Comparison of ENCODE assay signal across 1 cellular context in genomic region chr6:35165630-35166071, GRCh38.
TF ChIP-seq lines count a peak whose summit lies in the region.

No MANE protein-coding gene starts in this region.

TF ChIP-seq in HepG2, 621 proteins besides CTCF, POLR2A, EP300 and RAD21 (continued from another document and continues in another):
- TF ChIP-seq ZNF18 (CRISPR knock-in tag; IDR thresholded peaks at IDR 0.05; ENCODE audit: insufficient replicate concordance) = no peak
- peak; percentile 6 for TF ChIP-seq TBL1XR1 (IDR thresholded peaks at IDR 0.05; ENCODE audit: borderline replicate concordance, low read length, partially characterized antibody)
- TF ChIP-seq SKIL (CRISPR knock-in tag; IDR thresholded peaks at IDR 0.05; ENCODE audit: borderline replicate concordance) = no peak
- TF ChIP-seq GTF3A (CRISPR knock-in tag; conservative IDR thresholded peaks at IDR 0.05) = no peak
- no peak for TF ChIP-seq ZNF678 (CRISPR knock-in tag; IDR thresholded peaks at IDR 0.05)
- 0 out of 2 replicates have a peak, but pooled peaks have one; percentile 23 for TF ChIP-seq NFIC (IDR thresholded peaks at IDR 0.05; ENCODE audit: low read length)
- no peak for TF ChIP-seq NPAS2 (CRISPR knock-in tag; IDR thresholded peaks at IDR 0.05; ENCODE audit: borderline replicate concordance)
- no peak for TF ChIP-seq ZNF552 (CRISPR knock-in tag; IDR thresholded peaks at IDR 0.05; ENCODE audit: borderline replicate concordance)
- TF ChIP-seq SRSF1 (optimal IDR thresholded peaks at IDR 0.05; ENCODE audit: low read depth, low read length) = no peak
- TF ChIP-seq, protein P1, sequence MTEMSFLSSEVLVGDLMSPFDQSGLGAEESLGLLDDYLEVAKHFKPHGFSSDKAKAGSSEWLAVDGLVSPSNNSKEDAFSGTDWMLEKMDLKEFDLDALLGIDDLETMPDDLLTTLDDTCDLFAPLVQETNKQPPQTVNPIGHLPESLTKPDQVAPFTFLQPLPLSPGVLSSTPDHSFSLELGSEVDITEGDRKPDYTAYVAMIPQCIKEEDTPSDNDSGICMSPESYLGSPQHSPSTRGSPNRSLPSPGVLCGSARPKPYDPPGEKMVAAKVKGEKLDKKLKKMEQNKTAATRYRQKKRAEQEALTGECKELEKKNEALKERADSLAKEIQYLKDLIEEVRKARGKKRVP (CRISPR knock-in tag; IDR thresholded peaks at IDR 0.05) = peak in 1 of 2 experiments; percentile 56; a peak in 1 of 4 replicates
- no peak for TF ChIP-seq MEIS2 (CRISPR knock-in tag; IDR thresholded peaks at IDR 0.05)
- peak; percentile 60; the same call in 1 of the 2 replicates for TF ChIP-seq HDAC2 (CRISPR knock-in tag; IDR thresholded peaks at IDR 0.05)
- 0 out of 2 replicates have a peak, but pooled peaks have one; percentile 27 for TF ChIP-seq MYPOP (CRISPR knock-in tag; IDR thresholded peaks at IDR 0.05)
- no peak for TF ChIP-seq NKX3-1 (CRISPR knock-in tag; IDR thresholded peaks at IDR 0.05)
- TF ChIP-seq TCF7L2 (IDR thresholded peaks at IDR 0.05; ENCODE audit: low read depth, low read length) = no peak
- TF ChIP-seq ZKSCAN8 (CRISPR knock-in tag; IDR thresholded peaks at IDR 0.05; ENCODE audit: borderline replicate concordance) = no peak
- no peak for TF ChIP-seq FOXA1 (IDR thresholded peaks at IDR 0.05)
- peak; percentile 69; the same call in 1 of the 2 replicates for TF ChIP-seq FOXA1 (CRISPR knock-in tag; IDR thresholded peaks at IDR 0.05)
- TF ChIP-seq NFKBIZ (CRISPR knock-in tag; IDR thresholded peaks at IDR 0.05) = peak; percentile 88; the same call in 1 of the 2 replicates
- 0 out of 2 replicates have a peak, but pooled peaks have one; percentile 26 for TF ChIP-seq FOSL2 (CRISPR knock-in tag; IDR thresholded peaks at IDR 0.05)
- 0 out of 2 replicates have a peak, but pooled peaks have one; percentile 29 for TF ChIP-seq CREB1 (IDR thresholded peaks at IDR 0.05)
- TF ChIP-seq CREB1 (CRISPR knock-in tag; IDR thresholded peaks at IDR 0.05) = no peak; the same call in 1 of the 2 replicates
- TF ChIP-seq, protein P2, sequence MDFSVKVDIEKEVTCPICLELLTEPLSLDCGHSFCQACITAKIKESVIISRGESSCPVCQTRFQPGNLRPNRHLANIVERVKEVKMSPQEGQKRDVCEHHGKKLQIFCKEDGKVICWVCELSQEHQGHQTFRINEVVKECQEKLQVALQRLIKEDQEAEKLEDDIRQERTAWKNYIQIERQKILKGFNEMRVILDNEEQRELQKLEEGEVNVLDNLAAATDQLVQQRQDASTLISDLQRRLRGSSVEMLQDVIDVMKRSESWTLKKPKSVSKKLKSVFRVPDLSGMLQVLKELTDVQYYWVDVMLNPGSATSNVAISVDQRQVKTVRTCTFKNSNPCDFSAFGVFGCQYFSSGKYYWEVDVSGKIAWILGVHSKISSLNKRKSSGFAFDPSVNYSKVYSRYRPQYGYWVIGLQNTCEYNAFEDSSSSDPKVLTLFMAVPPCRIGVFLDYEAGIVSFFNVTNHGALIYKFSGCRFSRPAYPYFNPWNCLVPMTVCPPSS (IDR thresholded peaks at IDR 0.05) = no peak
- no peak for TF ChIP-seq PCBP2 (optimal IDR thresholded peaks at IDR 0.05; ENCODE audit: low read depth, low read length, poor library complexity, severe bottlenecking)
- no peak for TF ChIP-seq HDAC6 (IDR thresholded peaks at IDR 0.05; ENCODE audit: low read depth, low read length)
- TF ChIP-seq DNMT1 (CRISPR knock-in tag; IDR thresholded peaks at IDR 0.05) = no peak
- no peak for TF ChIP-seq ZNF382 (CRISPR knock-in tag; IDR thresholded peaks at IDR 0.05; ENCODE audit: borderline replicate concordance)
- no peak for TF ChIP-seq TRIM24 (CRISPR knock-in tag; IDR thresholded peaks at IDR 0.05)
- peak; percentile 49 for TF ChIP-seq ZFX (CRISPR knock-in tag; IDR thresholded peaks at IDR 0.05; ENCODE audit: low read depth)
- TF ChIP-seq, protein P3, sequence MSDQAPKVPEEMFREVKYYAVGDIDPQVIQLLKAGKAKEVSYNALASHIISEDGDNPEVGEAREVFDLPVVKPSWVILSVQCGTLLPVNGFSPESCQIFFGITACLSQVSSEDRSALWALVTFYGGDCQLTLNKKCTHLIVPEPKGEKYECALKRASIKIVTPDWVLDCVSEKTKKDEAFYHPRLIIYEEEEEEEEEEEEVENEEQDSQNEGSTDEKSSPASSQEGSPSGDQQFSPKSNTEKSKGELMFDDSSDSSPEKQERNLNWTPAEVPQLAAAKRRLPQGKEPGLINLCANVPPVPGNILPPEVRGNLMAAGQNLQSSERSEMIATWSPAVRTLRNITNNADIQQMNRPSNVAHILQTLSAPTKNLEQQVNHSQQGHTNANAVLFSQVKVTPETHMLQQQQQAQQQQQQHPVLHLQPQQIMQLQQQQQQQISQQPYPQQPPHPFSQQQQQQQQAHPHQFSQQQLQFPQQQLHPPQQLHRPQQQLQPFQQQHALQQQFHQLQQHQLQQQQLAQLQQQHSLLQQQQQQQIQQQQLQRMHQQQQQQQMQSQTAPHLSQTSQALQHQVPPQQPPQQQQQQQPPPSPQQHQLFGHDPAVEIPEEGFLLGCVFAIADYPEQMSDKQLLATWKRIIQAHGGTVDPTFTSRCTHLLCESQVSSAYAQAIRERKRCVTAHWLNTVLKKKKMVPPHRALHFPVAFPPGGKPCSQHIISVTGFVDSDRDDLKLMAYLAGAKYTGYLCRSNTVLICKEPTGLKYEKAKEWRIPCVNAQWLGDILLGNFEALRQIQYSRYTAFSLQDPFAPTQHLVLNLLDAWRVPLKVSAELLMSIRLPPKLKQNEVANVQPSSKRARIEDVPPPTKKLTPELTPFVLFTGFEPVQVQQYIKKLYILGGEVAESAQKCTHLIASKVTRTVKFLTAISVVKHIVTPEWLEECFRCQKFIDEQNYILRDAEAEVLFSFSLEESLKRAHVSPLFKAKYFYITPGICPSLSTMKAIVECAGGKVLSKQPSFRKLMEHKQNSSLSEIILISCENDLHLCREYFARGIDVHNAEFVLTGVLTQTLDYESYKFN (CRISPR knock-in tag; conservative IDR thresholded peaks at IDR 0.05) = peak; percentile 65
- no peak for TF ChIP-seq GLI4 (CRISPR knock-in tag; IDR thresholded peaks at IDR 0.05; ENCODE audit: borderline replicate concordance)
- no peak for TF ChIP-seq CBX1 (IDR thresholded peaks at IDR 0.05; ENCODE audit: low read depth)
- no peak for TF ChIP-seq FOXP1 (IDR thresholded peaks at IDR 0.05)
- TF ChIP-seq FOXP1 (CRISPR knock-in tag; IDR thresholded peaks at IDR 0.05) = peak; percentile 88
- peak; percentile 63; the same call in 1 of the 2 replicates for TF ChIP-seq SP5 (CRISPR knock-in tag; IDR thresholded peaks at IDR 0.05; ENCODE audit: borderline replicate concordance, low read depth)
- TF ChIP-seq, protein P4, sequence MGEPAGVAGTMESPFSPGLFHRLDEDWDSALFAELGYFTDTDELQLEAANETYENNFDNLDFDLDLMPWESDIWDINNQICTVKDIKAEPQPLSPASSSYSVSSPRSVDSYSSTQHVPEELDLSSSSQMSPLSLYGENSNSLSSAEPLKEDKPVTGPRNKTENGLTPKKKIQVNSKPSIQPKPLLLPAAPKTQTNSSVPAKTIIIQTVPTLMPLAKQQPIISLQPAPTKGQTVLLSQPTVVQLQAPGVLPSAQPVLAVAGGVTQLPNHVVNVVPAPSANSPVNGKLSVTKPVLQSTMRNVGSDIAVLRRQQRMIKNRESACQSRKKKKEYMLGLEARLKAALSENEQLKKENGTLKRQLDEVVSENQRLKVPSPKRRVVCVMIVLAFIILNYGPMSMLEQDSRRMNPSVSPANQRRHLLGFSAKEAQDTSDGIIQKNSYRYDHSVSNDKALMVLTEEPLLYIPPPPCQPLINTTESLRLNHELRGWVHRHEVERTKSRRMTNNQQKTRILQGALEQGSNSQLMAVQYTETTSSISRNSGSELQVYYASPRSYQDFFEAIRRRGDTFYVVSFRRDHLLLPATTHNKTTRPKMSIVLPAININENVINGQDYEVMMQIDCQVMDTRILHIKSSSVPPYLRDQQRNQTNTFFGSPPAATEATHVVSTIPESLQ (CRISPR knock-in tag; conservative IDR thresholded peaks at IDR 0.05) = no peak
- no peak for TF ChIP-seq PRMT3 (CRISPR knock-in tag; IDR thresholded peaks at IDR 0.05; ENCODE audit: borderline replicate concordance, low read depth)
- no peak for TF ChIP-seq ZNF543 (CRISPR knock-in tag; IDR thresholded peaks at IDR 0.05)
- TF ChIP-seq, protein P5, sequence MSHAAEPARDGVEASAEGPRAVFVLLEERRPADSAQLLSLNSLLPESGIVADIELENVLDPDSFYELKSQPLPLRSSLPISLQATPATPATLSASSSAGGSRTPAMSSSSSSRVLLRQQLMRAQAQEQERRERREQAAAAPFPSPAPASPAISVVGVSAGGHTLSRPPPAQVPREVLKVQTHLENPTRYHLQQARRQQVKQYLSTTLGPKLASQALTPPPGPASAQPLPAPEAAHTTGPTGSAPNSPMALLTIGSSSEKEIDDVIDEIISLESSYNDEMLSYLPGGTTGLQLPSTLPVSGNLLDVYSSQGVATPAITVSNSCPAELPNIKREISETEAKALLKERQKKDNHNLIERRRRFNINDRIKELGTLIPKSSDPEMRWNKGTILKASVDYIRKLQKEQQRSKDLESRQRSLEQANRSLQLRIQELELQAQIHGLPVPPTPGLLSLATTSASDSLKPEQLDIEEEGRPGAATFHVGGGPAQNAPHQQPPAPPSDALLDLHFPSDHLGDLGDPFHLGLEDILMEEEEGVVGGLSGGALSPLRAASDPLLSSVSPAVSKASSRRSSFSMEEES (CRISPR knock-in tag; IDR thresholded peaks at IDR 0.05) = no peak
- TF ChIP-seq SAP130 (CRISPR knock-in tag; IDR thresholded peaks at IDR 0.05; ENCODE audit: low read depth) = peak; percentile 65
- peak; percentile 15; the same call in 1 of the 2 replicates for TF ChIP-seq NCOA2 (CRISPR knock-in tag; IDR thresholded peaks at IDR 0.05)
- TF ChIP-seq HMGA1 (CRISPR knock-in tag; conservative IDR thresholded peaks at IDR 0.05) = no peak
- TF ChIP-seq, protein P6, sequence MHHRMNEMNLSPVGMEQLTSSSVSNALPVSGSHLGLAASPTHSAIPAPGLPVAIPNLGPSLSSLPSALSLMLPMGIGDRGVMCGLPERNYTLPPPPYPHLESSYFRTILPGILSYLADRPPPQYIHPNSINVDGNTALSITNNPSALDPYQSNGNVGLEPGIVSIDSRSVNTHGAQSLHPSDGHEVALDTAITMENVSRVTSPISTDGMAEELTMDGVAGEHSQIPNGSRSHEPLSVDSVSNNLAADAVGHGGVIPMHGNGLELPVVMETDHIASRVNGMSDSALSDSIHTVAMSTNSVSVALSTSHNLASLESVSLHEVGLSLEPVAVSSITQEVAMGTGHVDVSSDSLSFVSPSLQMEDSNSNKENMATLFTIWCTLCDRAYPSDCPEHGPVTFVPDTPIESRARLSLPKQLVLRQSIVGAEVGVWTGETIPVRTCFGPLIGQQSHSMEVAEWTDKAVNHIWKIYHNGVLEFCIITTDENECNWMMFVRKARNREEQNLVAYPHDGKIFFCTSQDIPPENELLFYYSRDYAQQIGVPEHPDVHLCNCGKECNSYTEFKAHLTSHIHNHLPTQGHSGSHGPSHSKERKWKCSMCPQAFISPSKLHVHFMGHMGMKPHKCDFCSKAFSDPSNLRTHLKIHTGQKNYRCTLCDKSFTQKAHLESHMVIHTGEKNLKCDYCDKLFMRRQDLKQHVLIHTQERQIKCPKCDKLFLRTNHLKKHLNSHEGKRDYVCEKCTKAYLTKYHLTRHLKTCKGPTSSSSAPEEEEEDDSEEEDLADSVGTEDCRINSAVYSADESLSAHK (CRISPR knock-in tag; IDR thresholded peaks at IDR 0.05; ENCODE audit: borderline replicate concordance) = no peak
- TF ChIP-seq, protein P7, sequence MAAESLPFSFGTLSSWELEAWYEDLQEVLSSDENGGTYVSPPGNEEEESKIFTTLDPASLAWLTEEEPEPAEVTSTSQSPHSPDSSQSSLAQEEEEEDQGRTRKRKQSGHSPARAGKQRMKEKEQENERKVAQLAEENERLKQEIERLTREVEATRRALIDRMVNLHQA (CRISPR knock-in tag; IDR thresholded peaks at IDR 0.05) = no peak
- TF ChIP-seq PHB2 (IDR thresholded peaks at IDR 0.05; ENCODE audit: partially characterized antibody) = no peak
- TF ChIP-seq CBFB (CRISPR knock-in tag; IDR thresholded peaks at IDR 0.05) = no peak
- no peak for TF ChIP-seq ZNF598 (CRISPR knock-in tag; IDR thresholded peaks at IDR 0.05; ENCODE audit: borderline replicate concordance)
